ENCODE assay signal across 3 cellular contexts in genomic region chr11:29438815-29439214, GRCh38.
"Had no signal": no experiment of that assay in that cellular context is flagged by ENCODE, and none has a peak within 500 bp of the region (broad histone marks: within the 10 kb centered on the region; RNA-seq: fewer than 3 reads in every experiment).

No MANE protein-coding gene starts in this region.

- DNase-seq: GDM1, GF-D8 had no signal

- H3K4me3 ChIP-seq: GM12878 had no signal

- ATAC-seq: GM12878 had no signal
